In the genomic region with DNA sequence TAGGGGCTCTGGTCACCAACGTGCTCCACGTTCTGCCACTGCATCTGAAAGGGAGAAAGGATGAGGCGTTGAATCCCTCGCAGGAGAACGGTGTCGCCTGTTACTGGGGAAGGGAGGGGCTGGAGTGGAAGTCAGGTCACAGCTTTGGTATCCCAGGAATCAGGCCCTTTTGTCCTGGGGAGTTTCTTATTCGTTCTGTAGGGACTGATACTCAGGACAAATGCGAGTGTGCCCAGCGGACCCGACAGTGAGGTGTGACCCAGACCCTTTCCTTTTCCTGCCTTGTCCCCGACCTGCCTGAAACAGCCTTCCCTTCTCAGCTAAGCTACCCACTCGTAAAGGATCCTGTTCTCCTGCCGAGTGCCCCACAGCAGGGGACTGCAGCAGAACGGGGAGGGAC, we compare ENCODE assay signal across 14 cellular contexts.
DNase-seq lines count a peak whose midpoint lies in the region; ATAC-seq and TF ChIP-seq lines count a peak whose summit lies in the region.
"Had no signal": no experiment of that assay in that cellular context is flagged by ENCODE, and none has a peak within 500 bp of the region (broad histone marks: within the 10 kb centered on the region; RNA-seq: fewer than 3 reads in every experiment).

No MANE protein-coding gene starts in this region.

- TF ChIP-seq CTCF in GM20000 (IDR thresholded peaks at IDR 0.05; ENCODE audit: extremely low read depth, missing control alignments) (no peak), colonic mucosa (IDR thresholded peaks at IDR 0.05) (no peak)

- no peak overlapping the region for H2BK120ac ChIP-seq in mesenchymal stem cell (ENCODE audit: low read depth, low read length)

- H3K27me3 Mint-ChIP-seq in stimulated activated naive CD8-positive, alpha-beta T cell treated with anti-CD3 and anti-CD28 coated beads, Interleukin-15, Interleukin-2, amounts not matched to agents 100 ng/mL and 50 ng/mL, for 24 hours = no peaks in the 10 kb centered on the region
- no peaks in the 10 kb centered on the region for H3K27me3 Mint-ChIP-seq in activated T-helper 2 cell treated with anti-CD3 and anti-CD28 coated beads, Interferon-gamma antibody, Interleukin-2, Interleukin-4, amounts not matched to agents 10 μg/mL and 5 μg/mL and 100 μg/mL, durations not matched to agents 14 hours and 24 hours and 36 hours (ENCODE audit: low read depth)
- H3K27me3 Mint-ChIP-seq: CD8-positive, alpha-beta memory T cell had no signal

- H3K36me3 Mint-ChIP-seq in stimulated activated naive CD8-positive, alpha-beta T cell treated with anti-CD3 and anti-CD28 coated beads, Interleukin-15, Interleukin-2, amounts not matched to agents 100 ng/mL and 50 ng/mL, for 24 hours (ENCODE audit: low read depth) = peaks cover 64% of the 10 kb centered on the region
- peaks cover 62% of the 10 kb centered on the region for H3K36me3 Mint-ChIP-seq in activated T-helper 2 cell treated with anti-CD3 and anti-CD28 coated beads, Interferon-gamma antibody, Interleukin-2, Interleukin-4, amounts not matched to agents 10 μg/mL and 5 μg/mL and 100 μg/mL, durations not matched to agents 14 hours and 24 hours and 36 hours (ENCODE audit: low read depth)

- no peak overlapping the region for H3K9ac ChIP-seq in mesenchymal stem cell (ENCODE audit: low read length)
- no peak overlapping the region for H3K9ac ChIP-seq in colonic mucosa (ENCODE audit: low read depth in 2 of 2, low read length in 2 of 2)

- H2AFZ ChIP-seq in mesenchymal stem cell (ENCODE audit: low read depth, low read length) = no peak overlapping the region

- no peaks in the 10 kb centered on the region for H3K79me1 ChIP-seq in mesenchymal stem cell (replicated peaks; ENCODE audit: low read length, poor library complexity, severe bottlenecking)

- no peak overlapping the region for H4K91ac ChIP-seq in mesenchymal stem cell (ENCODE audit: low read length)

- 68% methylated on average over 13 of the region's 14 CpGs for WGBS in mesenchymal stem cell

- H3K18ac ChIP-seq in mesenchymal stem cell (ENCODE audit: low read depth in 1 of 2, low read length in 2 of 2) = no peak overlapping the region

- H2BK15ac ChIP-seq in mesenchymal stem cell (ENCODE audit: low read depth, poor library complexity, severe bottlenecking) = peak overlapping the region; percentile 8

- H2BK12ac ChIP-seq in mesenchymal stem cell (ENCODE audit: low read length in 2 of 2) = peak overlapping the region in 1 of 2 experiments; percentile 18

- no peak for ATAC-seq in stimulated activated naive CD8-positive, alpha-beta T cell treated with anti-CD3 and anti-CD28 coated beads, Interleukin-15, Interleukin-2, amounts not matched to agents 100 U/mL and 50 U/mL, for 24 hours
- no peak for ATAC-seq in HG03565 (IDR thresholded peaks at IDR 0.05; ENCODE audit: unreplicated experiment)

- H3K27me3 ChIP-seq in mesenchymal stem cell (ENCODE audit: control insufficient read depth in 1 of 2, insufficient read depth in 1 of 2, low read length in 2 of 2) = no peaks in the 10 kb centered on the region
- H3K27me3 ChIP-seq in colonic mucosa = no peaks in the 10 kb centered on the region

- no peaks in the 10 kb centered on the region for H3K9me3 Mint-ChIP-seq in stimulated activated naive CD8-positive, alpha-beta T cell treated with anti-CD3 and anti-CD28 coated beads, Interleukin-15, Interleukin-2, amounts not matched to agents 100 ng/mL and 50 ng/mL, for 24 hours
- no peaks in the 10 kb centered on the region for H3K9me3 Mint-ChIP-seq in activated T-helper 2 cell treated with anti-CD3 and anti-CD28 coated beads, Interferon-gamma antibody, Interleukin-2, Interleukin-4, amounts not matched to agents 10 μg/mL and 5 μg/mL and 100 μg/mL, durations not matched to agents 14 hours and 24 hours and 36 hours
- H3K9me3 Mint-ChIP-seq: CD8-positive, alpha-beta memory T cell had no signal

- no peaks in the 10 kb centered on the region for H3K9me3 ChIP-seq in mesenchymal stem cell (ENCODE audit: control insufficient read depth, low read length)
- H3K9me3 ChIP-seq in colonic mucosa = no peaks in the 10 kb centered on the region

- no peak overlapping the region for H3K14ac ChIP-seq in mesenchymal stem cell (ENCODE audit: low read length in 2 of 2)

- DNase-seq in stimulated activated naive CD8-positive, alpha-beta T cell treated with anti-CD3 and anti-CD28 coated beads, Interleukin-15, Interleukin-2, amounts not matched to agents 100 U/mL and 50 U/mL, for 24 hours = no peak
- DNase-seq in activated T-helper 2 cell treated with anti-CD3 and anti-CD28 coated beads, Interferon-gamma antibody, Interleukin-2, Interleukin-4, amounts not matched to agents 10 μg/mL and 5 μg/mL and 100 μg/mL, durations not matched to agents 14 hours and 24 hours and 36 hours (ENCODE audit: low spot score) = no peak
- DNase-seq in mesenchymal stem cell = no peak
- DNase-seq in GM20000 (ENCODE audit: low spot score) = no peak
- no peak for DNase-seq in colonic mucosa
- DNase-seq in hepatic stellate cell (ENCODE audit: low spot score) = no peak
- DNase-seq: CD8-positive, alpha-beta memory T cell; DMS79; NCI-H1417; NCI-H1930; NCI-H526 treated with DMSO at 0.1 percent for 48 hours; SHP77 treated with DMSO at 0.1 percent for 48 hours had no signal

- H3K36me3 ChIP-seq in mesenchymal stem cell (ENCODE audit: control insufficient read depth in 1 of 2, insufficient read depth in 2 of 2, low read depth in 1 of 2, low read length in 2 of 2) (peaks cover 51 to 81% of the 10 kb centered on the region in 2 experiments), colonic mucosa (peaks cover 4% of the 10 kb centered on the region)

- H3K4me1 Mint-ChIP-seq in stimulated activated naive CD8-positive, alpha-beta T cell treated with anti-CD3 and anti-CD28 coated beads, Interleukin-15, Interleukin-2, amounts not matched to agents 100 ng/mL and 50 ng/mL, for 24 hours (ENCODE audit: low read depth) = peaks cover 5% of the 10 kb centered on the region
- H3K4me1 Mint-ChIP-seq in activated T-helper 2 cell treated with anti-CD3 and anti-CD28 coated beads, Interferon-gamma antibody, Interleukin-2, Interleukin-4, amounts not matched to agents 10 μg/mL and 5 μg/mL and 100 μg/mL, durations not matched to agents 14 hours and 24 hours and 36 hours (ENCODE audit: low read depth) = peaks cover 13% of the 10 kb centered on the region
- H3K4me1 Mint-ChIP-seq: CD8-positive, alpha-beta memory T cell had no signal

- no peak overlapping the region for H2AK5ac ChIP-seq in mesenchymal stem cell (ENCODE audit: low read length, severe bottlenecking)

- intact Hi-C loops in activated T-helper 2 cell treated with anti-CD3 and anti-CD28 coated beads, Interferon-gamma antibody, Interleukin-2, Interleukin-4, amounts not matched to agents 10 μg/mL and 5 μg/mL and 100 μg/mL, durations not matched to agents 14 hours and 24 hours and 36 hours (cut with micrococcal nuclease) = no loop called here
- intact Hi-C loops in colonic mucosa (cut with DNase I) = no loop called here

- H3K4me3 Mint-ChIP-seq in stimulated activated naive CD8-positive, alpha-beta T cell treated with anti-CD3 and anti-CD28 coated beads, Interleukin-15, Interleukin-2, amounts not matched to agents 100 ng/mL and 50 ng/mL, for 24 hours = no peak overlapping the region
- H3K4me3 Mint-ChIP-seq in activated T-helper 2 cell treated with anti-CD3 and anti-CD28 coated beads, Interferon-gamma antibody, Interleukin-2, Interleukin-4, amounts not matched to agents 10 μg/mL and 5 μg/mL and 100 μg/mL, durations not matched to agents 14 hours and 24 hours and 36 hours (ENCODE audit: low read depth) = no peak overlapping the region
- H3K4me3 Mint-ChIP-seq: CD8-positive, alpha-beta memory T cell had no signal

- no peak overlapping the region for H4K8ac ChIP-seq in mesenchymal stem cell (ENCODE audit: low read length)

- H3K4me3 ChIP-seq in mesenchymal stem cell (ENCODE audit: insufficient read depth in 1 of 2, low read depth in 1 of 2, low read length in 2 of 2) = no peak overlapping the region
- no peak overlapping the region for H3K4me3 ChIP-seq in colonic mucosa

- H3K27ac ChIP-seq in mesenchymal stem cell (ENCODE audit: low read length, poor library complexity, severe bottlenecking) = no peak overlapping the region
- H3K27ac ChIP-seq in colonic mucosa = no peak overlapping the region

- H3K27ac Mint-ChIP-seq in stimulated activated naive CD8-positive, alpha-beta T cell treated with anti-CD3 and anti-CD28 coated beads, Interleukin-15, Interleukin-2, amounts not matched to agents 100 ng/mL and 50 ng/mL, for 24 hours = peak overlapping the region; percentile 21
- H3K27ac Mint-ChIP-seq in activated T-helper 2 cell treated with anti-CD3 and anti-CD28 coated beads, Interferon-gamma antibody, Interleukin-2, Interleukin-4, amounts not matched to agents 10 μg/mL and 5 μg/mL and 100 μg/mL, durations not matched to agents 14 hours and 24 hours and 36 hours = peak overlapping the region; percentile 35

- no peak overlapping the region for H3K4me2 ChIP-seq in mesenchymal stem cell (ENCODE audit: low read length, poor library complexity, severe bottlenecking)

- H2BK5ac ChIP-seq in mesenchymal stem cell (ENCODE audit: low read depth, low read length, poor library complexity, severe bottlenecking) = no peak overlapping the region

- H3K4me1 ChIP-seq in mesenchymal stem cell (ENCODE audit: control insufficient read depth, insufficient read depth, low read depth, low read length) (peaks cover 11% of the 10 kb centered on the region), colonic mucosa (no peaks in the 10 kb centered on the region)

- peak overlapping the region in 1 of 2 experiments; percentile 10 for H3K4ac ChIP-seq in mesenchymal stem cell (ENCODE audit: low read depth in 1 of 2, low read length in 2 of 2)

- H3K23ac ChIP-seq in mesenchymal stem cell (ENCODE audit: low read length in 2 of 2) = no peak overlapping the region
